In genomic region chr13:57624565-57625435, GRCh38 we compare ENCODE assay signal across 8 cellular contexts. TPM values are rescaled to one million over a fixed set of nuclear protein-coding genes. Genes with fewer than 3 reads are reported as not detected.
DNase-seq lines count a peak whose midpoint lies in the region; ATAC-seq and TF ChIP-seq lines count a peak whose summit lies in the region.

No MANE protein-coding gene starts in this region.

- no peak overlapping the region for H4K8ac ChIP-seq in mesendoderm (ENCODE audit: low read depth, low read length)

- no peak overlapping the region for H2BK15ac ChIP-seq in mesendoderm (replicated peaks; ENCODE audit: low read depth)

- H4K5ac ChIP-seq in mesendoderm (ENCODE audit: low read length) = no peak overlapping the region

- no peak overlapping the region for H3K23ac ChIP-seq in mesendoderm (ENCODE audit: low read length)

- no peak overlapping the region for H2AK5ac ChIP-seq in mesendoderm (ENCODE audit: low read length)

- no peak overlapping the region for H2BK120ac ChIP-seq in mesendoderm (ENCODE audit: low read depth, low read length)

- H3K56ac ChIP-seq in mesendoderm (ENCODE audit: low read length) = no peak overlapping the region

- H4K20me1 ChIP-seq in OCI-LY1 (ENCODE audit: insufficient read depth, low read length) = no peaks in the 10 kb centered on the region

- H3K4ac ChIP-seq in mesendoderm (ENCODE audit: low read depth, low read length) = no peak overlapping the region

- no peaks in the 10 kb centered on the region for H3F3A ChIP-seq in OCI-LY1 (ENCODE audit: insufficient read depth, low read length)

- H3K36me3 ChIP-seq in OCI-LY1 (ENCODE audit: insufficient read depth, low read length) (no peaks in the 10 kb centered on the region), colonic mucosa (no peaks in the 10 kb centered on the region), mesendoderm (ENCODE audit: control insufficient read depth, insufficient read depth, low read length) (no peaks in the 10 kb centered on the region)

- intact Hi-C loops in colonic mucosa (cut with DNase I) = loop anchor here (10.0 kb wide), 1 partner anchor 1690 kb away; no protein-coding TSS in a partner anchor

- H3K9me2 ChIP-seq in OCI-LY1 (ENCODE audit: low read depth, low read length) = no peaks in the 10 kb centered on the region

- H3K27ac ChIP-seq in OCI-LY1 (ENCODE audit: low read depth, low read length, poor library complexity, severe bottlenecking) = no peak overlapping the region
- no peak overlapping the region for H3K27ac ChIP-seq in colonic mucosa
- H3K27ac ChIP-seq in mesendoderm (ENCODE audit: low read depth, low read length) = no peak overlapping the region

- DNase-seq in AG09309 (ENCODE audit: low read depth) (no peak), GM13976 (ENCODE audit: low spot score) (peak; percentile 43), HT-29 (ENCODE audit: low spot score) (peak; percentile 91), colonic mucosa (no peak), mesendoderm (peak; percentile 86)
- DNase-seq in central memory CD4-positive, alpha-beta T cell = no peak

- H3K18ac ChIP-seq in mesendoderm (ENCODE audit: low read length) = no peak overlapping the region

- H3K27me3 ChIP-seq in OCI-LY1 (ENCODE audit: insufficient read depth, low read length) (no peaks in the 10 kb centered on the region), colonic mucosa (peaks cover 14% of the 10 kb centered on the region), mesendoderm (ENCODE audit: insufficient read depth, low read length, poor library complexity) (peaks cover 1% of the 10 kb centered on the region)

- no peaks in the 10 kb centered on the region for H3K79me2 ChIP-seq in OCI-LY1 (ENCODE audit: insufficient read depth, low read length)
- H3K79me2 ChIP-seq in mesendoderm (ENCODE audit: control insufficient read depth, insufficient read depth, low read length) = no peaks in the 10 kb centered on the region

- H3K79me1 ChIP-seq in mesendoderm (ENCODE audit: low read length) = no peaks in the 10 kb centered on the region

- H3K4me2 ChIP-seq in OCI-LY1 (ENCODE audit: low read length) (no peak overlapping the region), mesendoderm (ENCODE audit: low read length) (no peak overlapping the region)

- H3K4me1 ChIP-seq in OCI-LY1 (ENCODE audit: insufficient read depth, low read length, severe bottlenecking) = no peaks in the 10 kb centered on the region
- no peaks in the 10 kb centered on the region for H3K4me1 ChIP-seq in colonic mucosa
- no peaks in the 10 kb centered on the region for H3K4me1 ChIP-seq in mesendoderm (ENCODE audit: control insufficient read depth, low read depth, low read length)

- ATAC-seq in GM18517 (IDR thresholded peaks at IDR 0.05; ENCODE audit: unreplicated experiment) = no peak

- H3K4me3 ChIP-seq in AG09309 (ENCODE audit: control insufficient read depth, low read depth, low read length) = no peak overlapping the region
- H3K4me3 ChIP-seq in OCI-LY1 (ENCODE audit: low read depth, low read length, poor library complexity, severe bottlenecking) = no peak overlapping the region
- H3K4me3 ChIP-seq in colonic mucosa = no peak overlapping the region
- H3K4me3 ChIP-seq in mesendoderm (ENCODE audit: low read length) = no peak overlapping the region

- TF ChIP-seq CTCF in AG09309 (IDR thresholded peaks at IDR 0.05; ENCODE audit: control insufficient read depth, insufficient read depth, low read depth, low read length, missing control alignments) (peak; percentile 76), GM13976 (IDR thresholded peaks at IDR 0.05; ENCODE audit: borderline replicate concordance, control extremely low read depth, extremely low read depth, insufficient read depth, missing control alignments) (peak; percentile 71), OCI-LY1 (IDR thresholded peaks at IDR 0.05; ENCODE audit: low read length) (peak; percentile 88), colonic mucosa (IDR thresholded peaks at IDR 0.05) (peak; percentile 82)

- no peak overlapping the region for H2AFZ ChIP-seq in OCI-LY1 (ENCODE audit: low read length)

- no CpG with 5 or more reads among the region's 5 CpGs for WGBS in mesendoderm (ENCODE audit: extremely low coverage, insufficient coverage, low lambda C conversion rate)

- H3K9ac ChIP-seq in OCI-LY1 (ENCODE audit: low read length) (no peak overlapping the region), colonic mucosa (ENCODE audit: low read depth in 2 of 2, low read length in 2 of 2) (no peak overlapping the region), mesendoderm (ENCODE audit: low read length) (no peak overlapping the region)

- no peaks in the 10 kb centered on the region for H3K9me3 ChIP-seq in OCI-LY1 (ENCODE audit: low read length)
- H3K9me3 ChIP-seq in colonic mucosa = no peaks in the 10 kb centered on the region

- in situ Hi-C loops in GM13976 (cut with MboI; ENCODE audit: low sequenced_read_pairs, unreplicated experiment) = loop anchor here (25.0 kb wide), 1 partner anchor 1688 kb away; no protein-coding TSS in a partner anchor

- no peak overlapping the region for H2BK5ac ChIP-seq in mesendoderm (ENCODE audit: low read length)

RNA-seq across cellular contexts. Expression of gene PCDH17, which starts 6.7 kb away (rescaled TPM):
- total RNA-seq in HT-29 (2014; rRNA removed; shearing (Covaris generic)) = not detected in 2 replicates
- 1 to 10 TPM; 2.1 to 2.4 TPM for total RNA-seq in colonic mucosa
- 0.70 TPM for polyA plus RNA-seq in mesendoderm (2013, experiment 1 of 2)
- 0.67 TPM for polyA plus RNA-seq in mesendoderm (2013, experiment 2 of 2)

Comparison
In these comparisons a context has a peak if more than half of its experiments do, and no peak if none do; other contexts are left out.
1. DNase-seq: peak in GM13976 (single experiment), HT-29 (single experiment) and mesendoderm (single experiment); none in AG09309 (single experiment), colonic mucosa (single experiment) and central memory CD4-positive, alpha-beta T cell (single experiment).
2. Peak in every context shown above with its lines, with median percentiles within 50 percentile points of each other: CTCF ChIP-seq.